In genomic region chr5:155753943-155754581, GRCh38 we compare ENCODE assay signal across 11 cellular contexts.
"Had no signal": no experiment of that assay in that cellular context is flagged by ENCODE, and none has a peak within 500 bp of the region (broad histone marks: within the 10 kb centered on the region; RNA-seq: fewer than 3 reads in every experiment).

No MANE protein-coding gene starts in this region.

- H3K36me3 ChIP-seq: tibial artery had no signal

- H3K4me3 ChIP-seq: tibial artery had no signal

- H3K4me1 ChIP-seq: foreskin keratinocyte, tibial artery had no signal

- DNase-seq: activated CD4-positive, CD25-positive, alpha-beta regulatory T cell treated with anti-CD3 and anti-CD28 coated beads, Interleukin-2, amount 50 U/mL, for 72 hours; activated naive CD8-positive, alpha-beta T cell treated with anti-CD3 and anti-CD28 coated beads for 36 hours; amygdala; cerebellar nuclear complex; effector memory CD8-positive, alpha-beta T cell; foreskin keratinocyte; immature natural killer cell; midbrain; stimulated activated CD4-positive, alpha-beta T cell treated with anti-CD3 and anti-CD28 coated beads, Interleukin-12 subunit alpha, Interleukin-12 subunit beta, amount 100 ng/mL, for 4 hours; tibial artery had no signal

- ATAC-seq: effector memory CD8-positive, alpha-beta T cell; foreskin keratinocyte; stimulated activated memory B cell treated with anti-CD40 and anti-IgM and Interleukin-4, amounts not matched to agents 10 μg/mL and 1 μg/mL and 100 μg/mL, for 72 hours had no signal

- H3K27ac ChIP-seq: foreskin keratinocyte, tibial artery had no signal

- H3K27me3 ChIP-seq: foreskin keratinocyte had no signal

- H3K9me3 ChIP-seq: tibial artery had no signal
